ENCODE assay signal across 7 cellular contexts in the genomic region with DNA sequence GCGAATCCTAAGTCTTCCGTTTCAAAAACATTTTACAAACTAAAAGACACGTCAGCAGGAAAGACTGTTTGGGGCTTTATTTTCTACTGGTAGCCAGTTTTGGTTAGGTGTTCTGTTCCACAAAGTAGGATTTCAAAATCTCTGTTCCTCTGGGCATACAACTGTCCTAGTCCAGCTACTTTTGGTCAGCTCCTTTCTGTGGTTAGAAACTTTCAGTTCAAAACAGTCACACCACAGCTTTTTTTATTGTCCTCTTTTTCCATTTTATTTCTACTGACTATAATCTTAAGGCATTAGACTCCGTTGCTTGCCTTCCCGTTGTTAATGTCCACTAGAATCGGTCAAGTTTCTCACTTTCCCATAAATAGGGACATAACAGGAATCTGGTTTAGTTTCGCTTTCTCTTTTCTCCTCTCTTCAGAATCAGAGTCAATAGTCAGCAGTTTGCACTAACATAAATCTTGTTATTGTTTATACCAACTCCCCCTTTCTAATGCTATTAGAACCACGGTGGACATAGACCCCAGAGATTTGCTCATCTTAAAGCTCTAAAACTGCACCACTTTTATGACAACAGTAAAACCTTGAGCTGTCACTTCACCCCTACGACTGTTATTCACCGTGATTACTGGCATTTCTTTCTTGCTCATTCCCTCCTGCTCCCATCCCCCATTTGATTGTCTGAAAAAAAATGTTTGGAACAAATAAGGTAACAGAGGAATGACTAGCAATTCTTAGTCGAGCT. TPM values are rescaled to one million over a fixed set of nuclear protein-coding genes. Genes with fewer than 3 reads are reported as not detected.
DNase-seq lines count a peak whose midpoint lies in the region; ATAC-seq, FAIRE-seq and TF ChIP-seq lines count a peak whose summit lies in the region.

No MANE protein-coding gene starts in this region.

- H3K4me3 ChIP-seq in SK-N-MC = peak overlapping the region; percentile 32; the same call in 1 of the 2 replicates

- H3K36me3 ChIP-seq in SK-N-MC (ENCODE audit: insufficient read depth, low read length) = no peaks in the 10 kb centered on the region

- no peak overlapping the region for H3K9ac ChIP-seq in SK-N-MC (ENCODE audit: insufficient read length)

- DNase-seq in H54 (ENCODE audit: insufficient read length, low spot score) (no peak), SK-N-MC (ENCODE audit: low read depth, low spot score) (no peak), globus pallidus (ENCODE audit: low spot score) (peak; percentile 76), sciatic nerve (ENCODE audit: low spot score) (no peak), SK-N-DZ (ENCODE audit: low spot score) (no peak)
- DNase-seq in activated naive CD4-positive, alpha-beta T cell treated with Interleukin-2 at 50 U/mL for 16 hours = no peak

- no peaks in the 10 kb centered on the region for H3K9me3 ChIP-seq in SK-N-MC (ENCODE audit: low read depth, low read length)

- ATAC-seq in sciatic nerve = peak; percentile 82
- no peak for ATAC-seq in GM18909 (IDR thresholded peaks at IDR 0.05; ENCODE audit: poor library complexity, unreplicated experiment)

- no peak for TF ChIP-seq POLR2A in H54 (IDR thresholded peaks at IDR 0.05; ENCODE audit: low read depth, low read length)

- peak; percentile 90 for FAIRE-seq in H54 (lab: Jason Lieb, UNC)

- intact Hi-C loops in sciatic nerve (cut with DNase I) = no loop called here

- H3K27ac ChIP-seq in SK-N-MC = no peak overlapping the region

RNA-seq across cellular contexts. Expression of gene NPAS3, which starts 41.5 kb away (rescaled TPM):
- 14.6 TPM for total RNA-seq in sciatic nerve
- polyA plus RNA-seq in SK-N-DZ (2014; cell fraction: cytosol; rRNA removed) = 0.18 and 0.20 TPM in 2 replicates
- 0.12 TPM in 1 of 2 replicates, not detected in the other for polyA plus RNA-seq in SK-N-DZ (2014; cell fraction: nucleus; rRNA removed)
